In the genomic region with DNA sequence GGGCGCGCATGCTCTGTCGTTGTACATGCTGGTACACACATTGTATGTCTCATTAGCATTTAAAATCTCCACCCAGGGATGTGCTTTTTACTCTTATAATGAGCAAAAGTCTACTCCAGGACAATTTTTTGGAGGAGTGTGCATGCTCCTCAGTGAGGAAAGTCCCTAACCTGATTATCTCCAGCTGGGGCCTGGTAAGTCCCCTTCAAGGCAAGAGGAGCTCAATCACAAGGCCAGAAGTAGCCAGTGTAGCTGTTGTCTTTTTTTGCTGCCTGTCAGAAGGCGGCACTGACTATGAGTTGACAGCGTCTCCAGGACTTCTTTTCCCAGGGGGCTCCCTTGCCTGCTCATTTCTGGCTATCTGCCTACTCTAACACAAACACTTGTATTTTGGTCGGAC, we compare ENCODE assay signal across 1 cellular context.
TF ChIP-seq lines count a peak whose summit lies in the region.

No MANE protein-coding gene starts in this region.

TF ChIP-seq in GM23338, 12 proteins besides CTCF, POLR2A, EP300 and RAD21 (continued from another document):
- TF ChIP-seq, protein P1, sequence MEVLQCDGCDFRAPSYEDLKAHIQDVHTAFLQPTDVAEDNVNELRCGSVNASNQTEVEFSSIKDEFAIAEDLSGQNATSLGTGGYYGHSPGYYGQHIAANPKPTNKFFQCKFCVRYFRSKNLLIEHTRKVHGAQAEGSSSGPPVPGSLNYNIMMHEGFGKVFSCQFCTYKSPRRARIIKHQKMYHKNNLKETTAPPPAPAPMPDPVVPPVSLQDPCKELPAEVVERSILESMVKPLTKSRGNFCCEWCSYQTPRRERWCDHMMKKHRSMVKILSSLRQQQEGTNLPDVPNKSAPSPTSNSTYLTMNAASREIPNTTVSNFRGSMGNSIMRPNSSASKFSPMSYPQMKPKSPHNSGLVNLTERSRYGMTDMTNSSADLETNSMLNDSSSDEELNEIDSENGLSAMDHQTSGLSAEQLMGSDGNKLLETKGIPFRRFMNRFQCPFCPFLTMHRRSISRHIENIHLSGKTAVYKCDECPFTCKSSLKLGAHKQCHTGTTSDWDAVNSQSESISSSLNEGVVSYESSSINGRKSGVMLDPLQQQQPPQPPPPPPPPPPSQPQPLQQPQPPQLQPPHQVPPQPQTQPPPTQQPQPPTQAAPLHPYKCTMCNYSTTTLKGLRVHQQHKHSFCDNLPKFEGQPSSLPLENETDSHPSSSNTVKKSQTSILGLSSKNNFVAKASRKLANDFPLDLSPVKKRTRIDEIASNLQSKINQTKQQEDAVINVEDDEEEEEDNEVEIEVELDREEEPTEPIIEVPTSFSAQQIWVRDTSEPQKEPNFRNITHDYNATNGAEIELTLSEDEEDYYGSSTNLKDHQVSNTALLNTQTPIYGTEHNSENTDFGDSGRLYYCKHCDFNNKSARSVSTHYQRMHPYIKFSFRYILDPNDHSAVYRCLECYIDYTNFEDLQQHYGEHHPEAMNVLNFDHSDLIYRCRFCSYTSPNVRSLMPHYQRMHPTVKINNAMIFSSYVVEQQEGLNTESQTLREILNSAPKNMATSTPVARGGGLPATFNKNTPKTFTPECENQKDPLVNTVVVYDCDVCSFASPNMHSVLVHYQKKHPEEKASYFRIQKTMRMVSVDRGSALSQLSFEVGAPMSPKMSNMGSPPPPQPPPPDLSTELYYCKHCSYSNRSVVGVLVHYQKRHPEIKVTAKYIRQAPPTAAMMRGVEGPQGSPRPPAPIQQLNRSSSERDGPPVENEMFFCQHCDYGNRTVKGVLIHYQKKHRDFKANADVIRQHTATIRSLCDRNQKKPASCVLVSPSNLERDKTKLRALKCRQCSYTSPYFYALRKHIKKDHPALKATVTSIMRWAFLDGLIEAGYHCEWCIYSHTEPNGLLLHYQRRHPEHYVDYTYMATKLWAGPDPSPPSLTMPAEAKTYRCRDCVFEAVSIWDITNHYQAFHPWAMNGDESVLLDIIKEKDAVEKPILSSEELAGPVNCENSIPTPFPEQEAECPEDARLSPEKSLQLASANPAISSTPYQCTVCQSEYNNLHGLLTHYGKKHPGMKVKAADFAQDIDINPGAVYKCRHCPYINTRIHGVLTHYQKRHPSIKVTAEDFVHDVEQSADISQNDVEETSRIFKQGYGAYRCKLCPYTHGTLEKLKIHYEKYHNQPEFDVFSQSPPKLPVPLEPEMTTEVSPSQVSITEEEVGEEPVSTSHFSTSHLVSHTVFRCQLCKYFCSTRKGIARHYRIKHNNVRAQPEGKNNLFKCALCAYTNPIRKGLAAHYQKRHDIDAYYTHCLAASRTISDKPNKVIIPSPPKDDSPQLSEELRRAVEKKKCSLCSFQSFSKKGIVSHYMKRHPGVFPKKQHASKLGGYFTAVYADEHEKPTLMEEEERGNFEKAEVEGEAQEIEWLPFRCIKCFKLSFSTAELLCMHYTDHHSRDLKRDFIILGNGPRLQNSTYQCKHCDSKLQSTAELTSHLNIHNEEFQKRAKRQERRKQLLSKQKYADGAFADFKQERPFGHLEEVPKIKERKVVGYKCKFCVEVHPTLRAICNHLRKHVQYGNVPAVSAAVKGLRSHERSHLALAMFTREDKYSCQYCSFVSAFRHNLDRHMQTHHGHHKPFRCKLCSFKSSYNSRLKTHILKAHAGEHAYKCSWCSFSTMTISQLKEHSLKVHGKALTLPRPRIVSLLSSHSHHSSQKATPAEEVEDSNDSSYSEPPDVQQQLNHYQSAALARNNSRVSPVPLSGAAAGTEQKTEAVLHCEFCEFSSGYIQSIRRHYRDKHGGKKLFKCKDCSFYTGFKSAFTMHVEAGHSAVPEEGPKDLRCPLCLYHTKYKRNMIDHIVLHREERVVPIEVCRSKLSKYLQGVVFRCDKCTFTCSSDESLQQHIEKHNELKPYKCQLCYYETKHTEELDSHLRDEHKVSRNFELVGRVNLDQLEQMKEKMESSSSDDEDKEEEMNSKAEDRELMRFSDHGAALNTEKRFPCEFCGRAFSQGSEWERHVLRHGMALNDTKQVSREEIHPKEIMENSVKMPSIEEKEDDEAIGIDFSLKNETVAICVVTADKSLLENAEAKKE (CRISPR knock-in tag; IDR thresholded peaks at IDR 0.05): no peak
- no peak for TF ChIP-seq STAT1 (IDR thresholded peaks at IDR 0.05; ENCODE audit: unreplicated experiment)
- TF ChIP-seq NANOG (IDR thresholded peaks at IDR 0.05; ENCODE audit: borderline replicate concordance): no peak
- no peak for TF ChIP-seq POLR2AphosphoS5 (IDR thresholded peaks at IDR 0.05; ENCODE audit: low read depth)
- TF ChIP-seq ZNF331 (CRISPR knock-in tag; IDR thresholded peaks at IDR 0.05; ENCODE audit: low read depth): no peak
- TF ChIP-seq EZH2phosphoT487 (IDR thresholded peaks at IDR 0.05; ENCODE audit: unreplicated experiment): no peak
- TF ChIP-seq, protein P2, sequence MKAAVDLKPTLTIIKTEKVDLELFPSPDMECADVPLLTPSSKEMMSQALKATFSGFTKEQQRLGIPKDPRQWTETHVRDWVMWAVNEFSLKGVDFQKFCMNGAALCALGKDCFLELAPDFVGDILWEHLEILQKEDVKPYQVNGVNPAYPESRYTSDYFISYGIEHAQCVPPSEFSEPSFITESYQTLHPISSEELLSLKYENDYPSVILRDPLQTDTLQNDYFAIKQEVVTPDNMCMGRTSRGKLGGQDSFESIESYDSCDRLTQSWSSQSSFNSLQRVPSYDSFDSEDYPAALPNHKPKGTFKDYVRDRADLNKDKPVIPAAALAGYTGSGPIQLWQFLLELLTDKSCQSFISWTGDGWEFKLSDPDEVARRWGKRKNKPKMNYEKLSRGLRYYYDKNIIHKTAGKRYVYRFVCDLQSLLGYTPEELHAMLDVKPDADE (IDR thresholded peaks at IDR 0.05): no peak
- TF ChIP-seq, protein P3, sequence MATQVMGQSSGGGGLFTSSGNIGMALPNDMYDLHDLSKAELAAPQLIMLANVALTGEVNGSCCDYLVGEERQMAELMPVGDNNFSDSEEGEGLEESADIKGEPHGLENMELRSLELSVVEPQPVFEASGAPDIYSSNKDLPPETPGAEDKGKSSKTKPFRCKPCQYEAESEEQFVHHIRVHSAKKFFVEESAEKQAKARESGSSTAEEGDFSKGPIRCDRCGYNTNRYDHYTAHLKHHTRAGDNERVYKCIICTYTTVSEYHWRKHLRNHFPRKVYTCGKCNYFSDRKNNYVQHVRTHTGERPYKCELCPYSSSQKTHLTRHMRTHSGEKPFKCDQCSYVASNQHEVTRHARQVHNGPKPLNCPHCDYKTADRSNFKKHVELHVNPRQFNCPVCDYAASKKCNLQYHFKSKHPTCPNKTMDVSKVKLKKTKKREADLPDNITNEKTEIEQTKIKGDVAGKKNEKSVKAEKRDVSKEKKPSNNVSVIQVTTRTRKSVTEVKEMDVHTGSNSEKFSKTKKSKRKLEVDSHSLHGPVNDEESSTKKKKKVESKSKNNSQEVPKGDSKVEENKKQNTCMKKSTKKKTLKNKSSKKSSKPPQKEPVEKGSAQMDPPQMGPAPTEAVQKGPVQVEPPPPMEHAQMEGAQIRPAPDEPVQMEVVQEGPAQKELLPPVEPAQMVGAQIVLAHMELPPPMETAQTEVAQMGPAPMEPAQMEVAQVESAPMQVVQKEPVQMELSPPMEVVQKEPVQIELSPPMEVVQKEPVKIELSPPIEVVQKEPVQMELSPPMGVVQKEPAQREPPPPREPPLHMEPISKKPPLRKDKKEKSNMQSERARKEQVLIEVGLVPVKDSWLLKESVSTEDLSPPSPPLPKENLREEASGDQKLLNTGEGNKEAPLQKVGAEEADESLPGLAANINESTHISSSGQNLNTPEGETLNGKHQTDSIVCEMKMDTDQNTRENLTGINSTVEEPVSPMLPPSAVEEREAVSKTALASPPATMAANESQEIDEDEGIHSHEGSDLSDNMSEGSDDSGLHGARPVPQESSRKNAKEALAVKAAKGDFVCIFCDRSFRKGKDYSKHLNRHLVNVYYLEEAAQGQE (IDR thresholded peaks at IDR 0.05; ENCODE audit: unreplicated experiment): no peak
- no peak for TF ChIP-seq ZNF114 (CRISPR knock-in tag; IDR thresholded peaks at IDR 0.05)
